ENCODE assay signal across 19 cellular contexts in the genomic region with DNA sequence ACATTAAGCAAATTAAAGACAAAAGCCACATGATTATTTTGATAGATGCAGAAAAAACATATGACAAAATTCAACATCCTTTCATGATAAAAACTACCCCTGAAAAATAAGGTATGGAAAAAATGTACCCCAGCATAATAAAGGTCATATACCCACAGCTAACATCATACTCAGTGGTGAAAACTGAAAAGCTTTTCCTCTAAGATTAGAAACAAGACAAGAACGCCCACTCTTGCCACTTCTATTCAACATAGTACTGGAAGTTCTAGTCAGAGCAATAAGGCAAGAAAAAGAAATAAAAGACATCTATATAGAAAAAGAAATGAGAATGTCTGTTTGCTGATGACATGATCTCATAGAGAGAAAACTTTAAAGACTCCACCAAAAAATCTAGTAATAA. TPM values are rescaled to one million over a fixed set of nuclear protein-coding genes. Genes with fewer than 3 reads are reported as not detected.
DNase-seq lines count a peak whose midpoint lies in the region; ATAC-seq and TF ChIP-seq lines count a peak whose summit lies in the region.
"Had no signal": no experiment of that assay in that cellular context is flagged by ENCODE, and none has a peak within 500 bp of the region (broad histone marks: within the 10 kb centered on the region; RNA-seq: fewer than 3 reads in every experiment).

No MANE protein-coding gene starts in this region.

- H3K36me3 ChIP-seq in HEK293 (ENCODE audit: control insufficient read depth in 2 of 2, insufficient read depth in 1 of 2, low read length in 2 of 2) (peaks cover 0 to 15% of the 10 kb centered on the region in 2 experiments; a peak in 2 of 3 replicates), upper lobe of left lung (peaks cover 0 to 5% (median 0%) of the 10 kb centered on the region in 4 donors)

- no peaks in the 10 kb centered on the region for H3K4me1 ChIP-seq in HEK293 (ENCODE audit: control insufficient read depth, insufficient read depth, low read length)
- no peaks in the 10 kb centered on the region for H3K4me1 ChIP-seq in upper lobe of left lung
- H3K4me1 ChIP-seq: BLaER1 had no signal

- no peak for TF ChIP-seq POLR2A in upper lobe of left lung (IDR thresholded peaks at IDR 0.05)

- H3K9me3 Mint-ChIP-seq in activated T-cell treated with anti-CD3 and anti-CD28 coated beads, Interleukin-2, amount 50 U/mL, for 72 hours, result peaks cover 16 to 18% of the 10 kb centered on the region in 2 donors
- H3K9me3 Mint-ChIP-seq in activated naive CD8-positive, alpha-beta T cell treated with anti-CD3 and anti-CD28 coated beads, Interleukin-2, amount 50 U/mL, for 24 hours, result peaks cover 47% of the 10 kb centered on the region
- peaks cover 22% of the 10 kb centered on the region for H3K9me3 Mint-ChIP-seq in stimulated activated effector memory CD8-positive, alpha-beta T cell treated with anti-CD3 and anti-CD28 coated beads, Interleukin-12 subunit alpha, Interleukin-12 subunit beta, amount 100 ng/mL, for 72 hours

- POLR2A ChIA-PET in HEK293 (lab: Yijun Ruan, JAX), result no interaction called here

- WGBS in upper lobe of left lung, 2 donors, result 88 to 93% methylated on average over 1 of the region's 1 CpG

- H3K9me3 ChIP-seq in HEK293 (ENCODE audit: control insufficient read depth, insufficient read depth, low read depth, low read length) (0 out of 2 replicates have a peak, but pooled peaks cover 2% of the 10 kb centered on the region), upper lobe of left lung (peaks cover 11 to 27% (median 23%) of the 10 kb centered on the region in 4 donors)

- H3K4me1 Mint-ChIP-seq in activated T-cell treated with anti-CD3 and anti-CD28 coated beads, Interleukin-2, amount 50 U/mL, for 72 hours (ENCODE audit: low read depth), result peaks cover 16% of the 10 kb centered on the region
- H3K4me1 Mint-ChIP-seq in activated naive CD8-positive, alpha-beta T cell treated with anti-CD3 and anti-CD28 coated beads, Interleukin-2, amount 50 U/mL, for 24 hours, result peaks cover 24% of the 10 kb centered on the region
- H3K4me1 Mint-ChIP-seq in stimulated activated effector memory CD8-positive, alpha-beta T cell treated with anti-CD3 and anti-CD28 coated beads, Interleukin-12 subunit alpha, Interleukin-12 subunit beta, amount 100 ng/mL, for 72 hours, result peaks cover 26% of the 10 kb centered on the region
- H3K4me1 Mint-ChIP-seq: CD14-positive monocyte had no signal

- peaks cover 29 to 47% of the 10 kb centered on the region in 2 donors for H3K36me3 Mint-ChIP-seq in activated T-cell treated with anti-CD3 and anti-CD28 coated beads, Interleukin-2, amount 50 U/mL, for 72 hours (ENCODE audit: insufficient read depth in 2 of 2)
- H3K36me3 Mint-ChIP-seq in activated naive CD8-positive, alpha-beta T cell treated with anti-CD3 and anti-CD28 coated beads, Interleukin-2, amount 50 U/mL, for 24 hours (ENCODE audit: low read depth), result peaks cover 67% of the 10 kb centered on the region
- H3K36me3 Mint-ChIP-seq in stimulated activated effector memory CD8-positive, alpha-beta T cell treated with anti-CD3 and anti-CD28 coated beads, Interleukin-12 subunit alpha, Interleukin-12 subunit beta, amount 100 ng/mL, for 72 hours, result peaks cover 40% of the 10 kb centered on the region

- CTCF ChIA-PET in HEK293 (lab: Yijun Ruan, JAX), result interaction anchor here (0.6 kb wide), 1 partner anchor 1073 kb away, joined by 4 read pairs; no protein-coding TSS in a partner anchor

- H3K27me3 Mint-ChIP-seq in activated T-cell treated with anti-CD3 and anti-CD28 coated beads, Interleukin-2, amount 50 U/mL, for 72 hours (ENCODE audit: low read depth), result no peaks in the 10 kb centered on the region
- H3K27me3 Mint-ChIP-seq in activated naive CD8-positive, alpha-beta T cell treated with anti-CD3 and anti-CD28 coated beads, Interleukin-2, amount 50 U/mL, for 24 hours, result no peaks in the 10 kb centered on the region
- H3K27me3 Mint-ChIP-seq: CD4-positive, alpha-beta memory T cell had no signal

- TF ChIP-seq CTCF in HEK293 (tag by site-specific recombination; IDR thresholded peaks at IDR 0.05) (no peak), GM10266 (IDR thresholded peaks at IDR 0.05; ENCODE audit: control insufficient read depth, insufficient read depth, low read depth, missing control alignments) (no peak), upper lobe of left lung (IDR thresholded peaks at IDR 0.05) (no peak)

- H3K27me3 ChIP-seq in upper lobe of left lung, result no peaks in the 10 kb centered on the region
- H3K27me3 ChIP-seq: BLaER1 had no signal

- no peak overlapping the region for H3K4me3 Mint-ChIP-seq in activated T-cell treated with anti-CD3 and anti-CD28 coated beads, Interleukin-2, amount 50 U/mL, for 72 hours
- no peak overlapping the region for H3K4me3 Mint-ChIP-seq in activated naive CD8-positive, alpha-beta T cell treated with anti-CD3 and anti-CD28 coated beads, Interleukin-2, amount 50 U/mL, for 24 hours
- no peak overlapping the region for H3K4me3 Mint-ChIP-seq in stimulated activated effector memory CD8-positive, alpha-beta T cell treated with anti-CD3 and anti-CD28 coated beads, Interleukin-12 subunit alpha, Interleukin-12 subunit beta, amount 100 ng/mL, for 72 hours
- H3K4me3 Mint-ChIP-seq: CD14-positive monocyte; CD4-positive, alpha-beta memory T cell had no signal

- no peak for TF ChIP-seq EP300 in upper lobe of left lung (IDR thresholded peaks at IDR 0.05)

- peak in 1 of 2 donors; percentile 13 for ATAC-seq in activated T-cell treated with anti-CD3 and anti-CD28 coated beads, Interleukin-2, amount 50 U/mL, for 72 hours (replicated peaks in 1 of 2)
- peak; percentile 63 for ATAC-seq in activated naive CD8-positive, alpha-beta T cell treated with anti-CD3 and anti-CD28 coated beads, Interleukin-2, amount 50 U/mL, for 24 hours
- peak; percentile 40 for ATAC-seq in stimulated activated effector memory CD8-positive, alpha-beta T cell treated with anti-CD3 and anti-CD28 coated beads, Interleukin-12 subunit alpha, Interleukin-12 subunit beta, amount 100 ng/mL, for 72 hours
- no peak for ATAC-seq in HG02798 (IDR thresholded peaks at IDR 0.05; ENCODE audit: poor library complexity, unreplicated experiment)
- ATAC-seq in upper lobe of left lung (ENCODE audit: low FRiP score in 2 of 2), result no peak
- ATAC-seq: HCT116 had no signal

- DNase-seq in activated T-cell treated with anti-CD3 and anti-CD28 coated beads, Interleukin-2, amount 50 U/mL, for 72 hours, result no peak
- DNase-seq in activated T-cell treated with anti-CD3 and anti-CD28 coated beads, Interleukin-2, amount 50 U/mL, for 48 hours, result no peak
- DNase-seq in activated naive CD8-positive, alpha-beta T cell treated with anti-CD3 and anti-CD28 coated beads, Interleukin-2, amount 50 U/mL, for 24 hours, result no peak
- DNase-seq in stimulated activated effector memory CD8-positive, alpha-beta T cell treated with anti-CD3 and anti-CD28 coated beads, Interleukin-12 subunit alpha, Interleukin-12 subunit beta, amount 100 ng/mL, for 72 hours (ENCODE audit: low spot score in 2 of 2), result no peak
- no peak for DNase-seq in GM10266 (ENCODE audit: extremely low spot score)
- no peak for DNase-seq in upper lobe of left lung
- DNase-seq: 8988T; CD4-positive, alpha-beta memory T cell; DMS153; DMS79; GDM1; GOT3; H7 had no signal

- H3K4me3 ChIP-seq in HEK293 (ENCODE audit: low read depth, low read length), result no peak overlapping the region
- no peak overlapping the region for H3K4me3 ChIP-seq in upper lobe of left lung

- peak overlapping the region; percentile 11 for H3K27ac Mint-ChIP-seq in activated T-cell treated with anti-CD3 and anti-CD28 coated beads, Interleukin-2, amount 50 U/mL, for 72 hours
- peak overlapping the region; percentile 48 for H3K27ac Mint-ChIP-seq in activated naive CD8-positive, alpha-beta T cell treated with anti-CD3 and anti-CD28 coated beads, Interleukin-2, amount 50 U/mL, for 24 hours
- H3K27ac Mint-ChIP-seq in stimulated activated effector memory CD8-positive, alpha-beta T cell treated with anti-CD3 and anti-CD28 coated beads, Interleukin-12 subunit alpha, Interleukin-12 subunit beta, amount 100 ng/mL, for 72 hours, result peak overlapping the region; percentile 8
- H3K27ac Mint-ChIP-seq: CD14-positive monocyte had no signal

- H3K27ac ChIP-seq in HEK293 (ENCODE audit: extremely low read depth, low read depth, low read length) (no peak overlapping the region), upper lobe of left lung (no peak overlapping the region)
- H3K27ac ChIP-seq: BLaER1 had no signal

TF ChIP-seq in HEK293, 187 proteins besides CTCF, POLR2A, EP300 and RAD21:
- TF ChIP-seq ZNF138 (tag by site-specific recombination; IDR thresholded peaks at IDR 0.05; ENCODE audit: borderline replicate concordance), result no peak
- TF ChIP-seq SETDB1 (IDR thresholded peaks at IDR 0.05; ENCODE audit: insufficient read length, low read length), result peak; percentile 8

RNA-seq across cellular contexts. Expression of a gene that starts 20.7 kb away (rescaled TPM):
- total RNA-seq in activated T-cell treated with anti-CD3 and anti-CD28 coated beads, Interleukin-2, amount 50 U/mL, for 72 hours, result 1 to 10 TPM; 2.2 to 5.9 TPM
- 10 to 100 TPM in 2 of 6 donors, 1 to 10 TPM in 4; 4.1 to 14.5 (median 6.8) TPM for total RNA-seq in upper lobe of left lung
- total RNA-seq: HT-29 had no signal

Comparison
In these comparisons a context has a peak if more than half of its experiments do, and no peak if none do; other contexts are left out.
1. ATAC-seq: peak in activated naive CD8-positive, alpha-beta T cell treated with anti-CD3 and anti-CD28 coated beads, Interleukin-2, amount 50 U/mL, for 24 hours (single experiment) and stimulated activated effector memory CD8-positive, alpha-beta T cell treated with anti-CD3 and anti-CD28 coated beads, Interleukin-12 subunit alpha, Interleukin-12 subunit beta, amount 100 ng/mL, for 72 hours (single experiment); none in HG02798 (single experiment) and upper lobe of left lung (0 of 2).
2. Peak in every context shown above with its lines, with median percentiles within 50 percentile points of each other: H3K27ac Mint-ChIP-seq.